8 cellular contexts compared by ENCODE assay signal in genomic region chr19:4803736-4804695, GRCh38. TPM values are rescaled to one million over a fixed set of nuclear protein-coding genes. Genes with fewer than 3 reads are reported as not detected.
DNase-seq lines count a peak whose midpoint lies in the region; ATAC-seq and TF ChIP-seq lines count a peak whose summit lies in the region.

No MANE protein-coding gene starts in this region.

- CTCF ChIA-PET in activated CD4-positive, alpha-beta T cell treated with anti-CD3 and anti-CD28 coated beads for 36 hours (lab: Charles Lee) = interaction anchor here (0.7 to 11.3 kb wide), 7 partner anchors 9 to 222 kb away, joined by 3 to 210 read pairs (median 5); partner anchors contain the start of gene FEM1A

- no peak overlapping the region for H3K4me3 Mint-ChIP-seq in activated CD4-positive, alpha-beta T cell treated with anti-CD3 and anti-CD28 coated beads for 36 hours
- H3K4me3 Mint-ChIP-seq in stimulated activated naive B cell treated with anti-CD40 and anti-IgM and Interleukin-4, amounts not matched to agents 10 μg/mL and 1 μg/mL and 100 μg/mL, for 72 hours = peak overlapping the region in 1 of 2 donors; percentile 57

- H3K4me1 Mint-ChIP-seq in activated CD4-positive, alpha-beta T cell treated with anti-CD3 and anti-CD28 coated beads for 36 hours = no peaks in the 10 kb centered on the region
- H3K4me1 Mint-ChIP-seq in stimulated activated naive B cell treated with anti-CD40 and anti-IgM and Interleukin-4, amounts not matched to agents 10 μg/mL and 1 μg/mL and 100 μg/mL, for 72 hours = peaks cover 0 to 16% of the 10 kb centered on the region in 2 donors

- ATAC-seq in activated CD4-positive, alpha-beta T cell treated with anti-CD3 and anti-CD28 coated beads for 36 hours = peak; percentile 95
- ATAC-seq in stimulated activated naive B cell treated with anti-CD40 and anti-IgM and Interleukin-4, amounts not matched to agents 10 μg/mL and 1 μg/mL and 100 μg/mL, for 72 hours (replicated peaks) = peak; percentile 82 to 86
- no peak for ATAC-seq in GM18907 (IDR thresholded peaks at IDR 0.05; ENCODE audit: unreplicated experiment)

- no peaks in the 10 kb centered on the region for H3K9me3 Mint-ChIP-seq in activated CD4-positive, alpha-beta T cell treated with anti-CD3 and anti-CD28 coated beads for 36 hours (ENCODE audit: low read depth)
- no peaks in the 10 kb centered on the region for H3K9me3 Mint-ChIP-seq in stimulated activated naive B cell treated with anti-CD40 and anti-IgM and Interleukin-4, amounts not matched to agents 10 μg/mL and 1 μg/mL and 100 μg/mL, for 72 hours

- intact Hi-C loops in activated CD4-positive, alpha-beta T cell treated with anti-CD3 and anti-CD28 coated beads for 36 hours (cut with DNase I, micrococcal nuclease) = loop anchor here (1.0 to 5.0 kb wide), 2 partner anchors 72 to 237 kb away; no protein-coding TSS in a partner anchor

- no peak overlapping the region for H3K4me3 ChIP-seq in choroid plexus epithelial cell (ENCODE audit: low read depth, low read length)

- POLR2A ChIA-PET in activated CD4-positive, alpha-beta T cell treated with anti-CD3 and anti-CD28 coated beads for 36 hours (lab: Charles Lee) = no interaction called here

- peak; percentile 74 for TF ChIP-seq CTCF in choroid plexus epithelial cell (conservative IDR thresholded peaks at IDR 0.05; ENCODE audit: low read depth, low read length)

- peaks cover under 1% of the 10 kb centered on the region for H3K36me3 Mint-ChIP-seq in activated CD4-positive, alpha-beta T cell treated with anti-CD3 and anti-CD28 coated beads for 36 hours (ENCODE audit: low read depth)
- peaks cover 2 to 4% of the 10 kb centered on the region in 2 donors for H3K36me3 Mint-ChIP-seq in stimulated activated naive B cell treated with anti-CD40 and anti-IgM and Interleukin-4, amounts not matched to agents 10 μg/mL and 1 μg/mL and 100 μg/mL, for 72 hours

- H3K27ac Mint-ChIP-seq in activated CD4-positive, alpha-beta T cell treated with anti-CD3 and anti-CD28 coated beads for 36 hours = no peak overlapping the region
- H3K27ac Mint-ChIP-seq in stimulated activated naive B cell treated with anti-CD40 and anti-IgM and Interleukin-4, amounts not matched to agents 10 μg/mL and 1 μg/mL and 100 μg/mL, for 72 hours = no peak overlapping the region

- no peaks in the 10 kb centered on the region for H3K27me3 Mint-ChIP-seq in activated CD4-positive, alpha-beta T cell treated with anti-CD3 and anti-CD28 coated beads for 36 hours
- H3K27me3 Mint-ChIP-seq in stimulated activated naive B cell treated with anti-CD40 and anti-IgM and Interleukin-4, amounts not matched to agents 10 μg/mL and 1 μg/mL and 100 μg/mL, for 72 hours = no peaks in the 10 kb centered on the region

- DNase-seq in NCI-H446 (lab: John Stamatoyannopoulos, UW) = peak; percentile 70 to 80
- no peak for DNase-seq in NCI-H446 treated with DMSO at 0.1 percent for 48 hours (lab: John Stamatoyannopoulos, UW)
- peak; percentile 57 for DNase-seq in NCI-H2171 (lab: John Stamatoyannopoulos, UW)
- peak; percentile 85 for DNase-seq in activated CD4-positive, alpha-beta T cell treated with anti-CD3 and anti-CD28 coated beads for 36 hours
- DNase-seq in choroid plexus epithelial cell (ENCODE audit: low read depth) = peak; percentile 47
- peak; percentile 52 to 75 for DNase-seq in lung microvascular endothelial cell (ENCODE audit: low read depth in 2 of 2)
- DNase-seq in stimulated activated naive B cell treated with anti-CD40 and anti-IgM and Interleukin-4, amounts not matched to agents 10 μg/mL and 1 μg/mL and 100 μg/mL, for 72 hours = peak; percentile 47

RNA-seq across cellular contexts. Expression of gene FEM1A, which starts 12.5 kb away (rescaled TPM):
- 10 to 100 TPM in 1 of 2 experiments, 1 to 10 TPM in 1; 9.2 to 10.6 TPM for total RNA-seq in activated CD4-positive, alpha-beta T cell treated with anti-CD3 and anti-CD28 coated beads for 36 hours
- total RNA-seq in lung microvascular endothelial cell = 10.0 and 17.3 TPM in 2 replicates

RNA-seq across cellular contexts. Expression of gene TICAM1, which starts 27.5 kb away (rescaled TPM):
- 10 to 100 TPM; 23.4 to 24.1 TPM for total RNA-seq in activated CD4-positive, alpha-beta T cell treated with anti-CD3 and anti-CD28 coated beads for 36 hours
- total RNA-seq in lung microvascular endothelial cell = 2.0 and 2.8 TPM in 2 replicates
